Comparison of ENCODE assay signal across 7 cellular contexts in genomic region chr10:45594276-45595157, GRCh38.
DNase-seq lines count a peak whose midpoint lies in the region; ATAC-seq and TF ChIP-seq lines count a peak whose summit lies in the region.

No MANE protein-coding gene starts in this region.

- DNase-seq in NCI-H1694 (lab: John Stamatoyannopoulos, UW) (peak; percentile 38), T-helper 9 cell (peak; percentile 84), astrocyte of the spinal cord (ENCODE audit: low read depth, low spot score) (peak; percentile 94), iPS DF 19.7 (ENCODE audit: low read depth, low spot score) (peak; percentile 52), sciatic nerve (ENCODE audit: low spot score) (peak; percentile 96)

- in situ Hi-C loops in astrocyte of the spinal cord (cut with HindIII; ENCODE audit: low sequenced_read_pairs) = no loop called here

- ATAC-seq in GM18499 (IDR thresholded peaks at IDR 0.05; ENCODE audit: insufficient read depth, unreplicated experiment) = peak; percentile 74
- ATAC-seq in HG02938 (IDR thresholded peaks at IDR 0.05; ENCODE audit: unreplicated experiment) = peak; percentile 83
- ATAC-seq in sciatic nerve = peak; percentile 99

- peak overlapping the region; percentile 65 for H3K4me3 ChIP-seq in astrocyte of the spinal cord (ENCODE audit: low read depth, low read length)

- intact Hi-C loops in sciatic nerve (cut with DNase I) = no loop called here

- TF ChIP-seq CTCF in astrocyte of the spinal cord (IDR thresholded peaks at IDR 0.05; ENCODE audit: low read depth, low read length) = no peak

Comparison
In these comparisons a context has a peak if more than half of its experiments do, and no peak if none do; other contexts are left out.
1. Peak in every context shown above with its lines: DNase-seq, ATAC-seq and H3K4me3 ChIP-seq.
2. DNase-seq: peak in every context shown above with its lines; median percentile 96 in sciatic nerve; 94 in astrocyte of the spinal cord; 84 in T-helper 9 cell; 52 in iPS DF 19.7; 38 in NCI-H1694.